In the genomic region with DNA sequence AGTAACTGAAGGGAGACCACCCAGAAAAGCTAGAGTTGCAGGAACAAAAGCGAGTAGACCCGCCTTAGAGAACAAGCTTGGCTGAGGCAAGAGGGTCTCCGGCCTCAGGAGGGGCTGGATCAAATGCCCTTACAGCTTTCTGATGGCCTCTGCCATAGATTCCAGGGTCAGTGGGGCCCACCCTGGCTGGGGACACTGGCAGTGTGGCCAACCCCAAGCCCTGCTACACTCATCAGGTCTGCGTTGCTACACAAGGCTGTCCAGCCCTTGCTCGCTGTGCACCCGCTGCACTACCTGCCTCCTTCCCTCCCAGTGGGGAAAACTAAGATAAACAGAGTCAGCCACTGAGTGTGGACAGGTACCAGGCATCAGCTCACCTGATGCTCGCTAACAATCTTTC, we compare ENCODE assay signal across 32 cellular contexts.
"Had no signal": no experiment of that assay in that cellular context is flagged by ENCODE, and none has a peak within 500 bp of the region (broad histone marks: within the 10 kb centered on the region; RNA-seq: fewer than 3 reads in every experiment).

No MANE protein-coding gene starts in this region.

- ATAC-seq: activated CD4-positive, CD25-positive, alpha-beta regulatory T cell treated with anti-CD3 and anti-CD28 coated beads, Interleukin-2, amount 50 U/mL, for 24 hours; activated CD8-positive, alpha-beta memory T cell treated with anti-CD3 and anti-CD28 coated beads, Interleukin-2, amount 10 ng/mL, durations not matched to agents 7 days and 5 days; activated CD8-positive, alpha-beta T cell treated with anti-CD3 and anti-CD28 coated beads for 36 hours; activated naive CD4-positive, alpha-beta T cell treated with anti-CD3 and anti-CD28 coated beads, Interleukin-2, amount 50 U/mL, for 72 hours; activated T-helper 17 cell treated with anti-CD3 and anti-CD28 coated beads, Interleukin-2, amount 50 U/mL, for 72 hours; esophagus mucosa; T-helper 17 cell had no signal

- H3K4me3 Mint-ChIP-seq: activated B cell treated with CpG ODN at 0.5 μM for 24 hours; activated CD8-positive, alpha-beta memory T cell treated with anti-CD3 and anti-CD28 coated beads, Interleukin-2, amount 10 ng/mL, durations not matched to agents 7 days and 5 days; activated CD8-positive, alpha-beta T cell treated with anti-CD3 and anti-CD28 coated beads for 36 hours; activated naive CD4-positive, alpha-beta T cell treated with anti-CD3 and anti-CD28 coated beads, Interleukin-2, amount 10 ng/mL, durations not matched to agents 7 days and 5 days; activated naive CD8-positive, alpha-beta T cell treated with anti-CD3 and anti-CD28 coated beads, Interleukin-2, amount 10 ng/mL, durations not matched to agents 7 days and 5 days; activated T-cell treated with anti-CD3 and anti-CD28 coated beads, Interleukin-2, amount 50 U/mL, for 24 hours; activated T-helper 17 cell treated with anti-CD3 and anti-CD28 coated beads, Interleukin-2, amount 50 U/mL, for 72 hours; brain; T-helper 17 cell; T-helper 2 cell treated with Interferon-gamma antibody and Interleukin-4, amounts not matched to agents 5 μg/mL and 100 μg/mL, for 36 hours had no signal

- H3K9me3 Mint-ChIP-seq: activated B cell treated with CpG ODN at 0.5 μM for 24 hours; activated CD8-positive, alpha-beta T cell treated with anti-CD3 and anti-CD28 coated beads for 36 hours; activated naive CD4-positive, alpha-beta T cell treated with anti-CD3 and anti-CD28 coated beads, Interleukin-2, amount 10 ng/mL, durations not matched to agents 7 days and 5 days; activated naive CD4-positive, alpha-beta T cell treated with anti-CD3 and anti-CD28 coated beads, Interleukin-2, amount 50 U/mL, for 72 hours; activated naive CD8-positive, alpha-beta T cell treated with anti-CD3 and anti-CD28 coated beads, Interleukin-2, amount 10 ng/mL, durations not matched to agents 7 days and 5 days; activated T-cell treated with anti-CD3 and anti-CD28 coated beads, Interleukin-2, amount 50 U/mL, for 24 hours; activated T-helper 17 cell treated with anti-CD3 and anti-CD28 coated beads, Interleukin-2, amount 50 U/mL, for 72 hours; brain; T-helper 2 cell treated with Interferon-gamma antibody and Interleukin-4, amounts not matched to agents 5 μg/mL and 100 μg/mL, for 36 hours had no signal

- H3K4me1 Mint-ChIP-seq: activated T-helper 17 cell treated with anti-CD3 and anti-CD28 coated beads, Interleukin-2, amount 50 U/mL, for 72 hours had no signal

- H3K27ac Mint-ChIP-seq: activated B cell treated with CpG ODN at 0.5 μM for 24 hours; activated CD8-positive, alpha-beta memory T cell treated with anti-CD3 and anti-CD28 coated beads, Interleukin-2, amount 10 ng/mL, durations not matched to agents 7 days and 5 days; activated CD8-positive, alpha-beta T cell treated with anti-CD3 and anti-CD28 coated beads for 36 hours; activated naive CD4-positive, alpha-beta T cell treated with anti-CD3 and anti-CD28 coated beads, Interleukin-2, amount 10 ng/mL, durations not matched to agents 7 days and 5 days; brain; T-helper 17 cell had no signal

- H3K27me3 ChIP-seq: ascending aorta, breast epithelium, cardiac muscle cell, colonic mucosa had no signal

- H3K27ac ChIP-seq: ascending aorta, breast epithelium, cardiac muscle cell, colonic mucosa, WERI-Rb-1 had no signal

- H3K9me3 ChIP-seq: ascending aorta, breast epithelium, colonic mucosa had no signal

- H3K36me3 ChIP-seq: breast epithelium, cardiac muscle cell, colonic mucosa had no signal

- DNase-seq: activated B cell treated with CpG ODN at 0.5 μM for 24 hours; activated CD4-positive, alpha-beta T cell treated with anti-CD3 and anti-CD28 coated beads for 48 hours; activated CD4-positive, alpha-beta T cell treated with anti-CD3 and anti-CD28 coated beads, Interleukin-2, amount 50 U/mL, for 1 hour; activated CD4-positive, alpha-beta T cell treated with anti-CD3 and anti-CD28 coated beads, Interleukin-2, amount 50 U/mL, for 48 hours; activated CD8-positive, alpha-beta memory T cell treated with anti-CD3 and anti-CD28 coated beads, Interleukin-2, amount 10 ng/mL, durations not matched to agents 7 days and 5 days; activated CD8-positive, alpha-beta memory T cell treated with anti-CD3 and anti-CD28 coated beads, Interleukin-2, amount 50 U/mL, for 4 hours; activated CD8-positive, alpha-beta T cell treated with anti-CD3 and anti-CD28 coated beads for 36 hours; activated effector memory CD4-positive, alpha-beta T cell treated with Interleukin-2 at 50 U/mL for 16 hours; activated gamma-delta T cell treated with Interleukin-2 at 50 U/mL for 16 hours; activated naive CD4-positive, alpha-beta T cell treated with anti-CD3 and anti-CD28 coated beads, Interleukin-2, amount 10 ng/mL, durations not matched to agents 7 days and 5 days; activated naive CD8-positive, alpha-beta T cell treated with anti-CD3 and anti-CD28 coated beads, Interleukin-2, amount 10 ng/mL, durations not matched to agents 7 days and 5 days; activated T-cell treated with anti-CD3 and anti-CD28 coated beads for 4 hours; activated T-cell treated with anti-CD3 and anti-CD28 coated beads, Interleukin-2, amount 50 U/mL, for 24 hours; central memory CD4-positive, alpha-beta T cell; cerebellar nuclear complex; colonic mucosa; dermis blood vessel endothelial cell; effector CD8-positive, alpha-beta T cell; foreskin fibroblast; T-helper 1 cell; T-helper 17 cell; T1000; WERI-Rb-1 had no signal

- H3K36me3 Mint-ChIP-seq: activated CD8-positive, alpha-beta memory T cell treated with anti-CD3 and anti-CD28 coated beads, Interleukin-2, amount 10 ng/mL, durations not matched to agents 7 days and 5 days; activated naive CD4-positive, alpha-beta T cell treated with anti-CD3 and anti-CD28 coated beads, Interleukin-2, amount 50 U/mL, for 72 hours had no signal

- H3K4me1 ChIP-seq: ascending aorta, breast epithelium, colonic mucosa had no signal

- H3K27me3 Mint-ChIP-seq: activated B cell treated with CpG ODN at 0.5 μM for 24 hours; activated CD8-positive, alpha-beta memory T cell treated with anti-CD3 and anti-CD28 coated beads, Interleukin-2, amount 10 ng/mL, durations not matched to agents 7 days and 5 days; activated CD8-positive, alpha-beta T cell treated with anti-CD3 and anti-CD28 coated beads for 36 hours; activated naive CD4-positive, alpha-beta T cell treated with anti-CD3 and anti-CD28 coated beads, Interleukin-2, amount 10 ng/mL, durations not matched to agents 7 days and 5 days; activated naive CD8-positive, alpha-beta T cell treated with anti-CD3 and anti-CD28 coated beads, Interleukin-2, amount 10 ng/mL, durations not matched to agents 7 days and 5 days; activated T-cell treated with anti-CD3 and anti-CD28 coated beads, Interleukin-2, amount 50 U/mL, for 24 hours; activated T-helper 17 cell treated with anti-CD3 and anti-CD28 coated beads, Interleukin-2, amount 50 U/mL, for 72 hours; brain; T-helper 17 cell had no signal

- H3K4me3 ChIP-seq: ascending aorta, breast epithelium, cardiac muscle cell, colonic mucosa had no signal
